Comparison of ENCODE assay signal across 16 cellular contexts in the genomic region with DNA sequence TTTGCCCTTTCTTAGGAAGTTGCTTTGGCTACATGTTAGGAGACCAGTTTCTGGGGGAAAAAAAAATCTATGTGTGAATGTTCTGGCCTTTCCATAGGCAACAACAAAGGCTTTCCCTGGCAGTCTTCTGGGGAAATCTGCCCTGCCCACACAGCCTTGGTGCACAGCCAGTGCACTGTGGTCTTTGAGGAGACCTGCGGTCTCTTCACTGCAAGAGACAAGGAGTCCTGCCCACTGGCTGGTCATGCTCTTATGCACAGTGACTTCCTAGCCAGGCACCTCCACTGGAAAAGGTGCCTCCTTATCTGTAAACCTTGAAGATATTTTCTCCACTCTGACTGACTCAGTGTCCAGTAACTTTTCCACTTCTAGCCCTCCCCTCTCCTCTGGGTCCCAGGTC.
DNase-seq lines count a peak whose midpoint lies in the region; ATAC-seq and TF ChIP-seq lines count a peak whose summit lies in the region.
"Had no signal": no experiment of that assay in that cellular context is flagged by ENCODE, and none has a peak within 500 bp of the region (broad histone marks: within the 10 kb centered on the region; RNA-seq: fewer than 3 reads in every experiment).

No MANE protein-coding gene starts in this region.

- no peak overlapping the region for H3K27ac ChIP-seq in mammary epithelial cell (ENCODE audit: insufficient read depth, low read depth, low read length)
- H3K27ac ChIP-seq in neuronal stem cell (replicated peaks; ENCODE audit: low read length): no peak overlapping the region
- H3K27ac ChIP-seq: 22Rv1 had no signal

- WGBS in mammary epithelial cell (ENCODE audit: low coverage, missing lambda C conversion rate): 13% methylated on average over 1 of the region's 1 CpG
- WGBS in neuronal stem cell (ENCODE audit: extremely low coverage in 2 of 2, insufficient read length in 2 of 2, insufficient replicate concordance in 1 of 2), 2 donors: no CpG with 5 or more reads among the region's 1 CpG

- no peak overlapping the region for H2AFZ ChIP-seq in mammary epithelial cell (ENCODE audit: low read depth, low read length)
- H2AFZ ChIP-seq in neuronal stem cell (ENCODE audit: low read length): peak overlapping the region; percentile 10

- H2BK15ac ChIP-seq in neuronal stem cell (ENCODE audit: low read length): no peak overlapping the region

- H3K79me2 ChIP-seq in mammary epithelial cell (ENCODE audit: insufficient read depth, low read length): no peaks in the 10 kb centered on the region

- H3K23ac ChIP-seq in neuronal stem cell (ENCODE audit: low read depth, low read length, poor library complexity): no peak overlapping the region

- H3K27me3 ChIP-seq in mammary epithelial cell (ENCODE audit: insufficient read depth, low read length) (no peaks in the 10 kb centered on the region), neuronal stem cell (ENCODE audit: control insufficient read depth in 3 of 3, insufficient read depth in 3 of 3, low read depth in 1 of 3, low read length in 3 of 3) (no peaks in the 10 kb centered on the region)

- H3K4me3 ChIP-seq in mammary epithelial cell (replicated peaks in 1 of 3; ENCODE audit: insufficient read depth in 1 of 3, low read depth in 2 of 3, low read length in 3 of 3): no peak overlapping the region
- H3K4me3 ChIP-seq in epithelial cell of esophagus (ENCODE audit: low read length): no peak overlapping the region
- no peak overlapping the region for H3K4me3 ChIP-seq in neuronal stem cell (ENCODE audit: low read length in 2 of 2)

- H3K36me3 Mint-ChIP-seq in MCF 10A (ENCODE audit: insufficient read depth, unreplicated experiment): no peaks in the 10 kb centered on the region
- H3K36me3 Mint-ChIP-seq in stimulated activated memory B cell treated with anti-CD40 and anti-IgM and Interleukin-4, amounts not matched to agents 10 μg/mL and 1 μg/mL and 100 μg/mL, for 72 hours: peaks cover 4% of the 10 kb centered on the region
- H3K36me3 Mint-ChIP-seq: CD14-positive monocyte; CD8-positive, alpha-beta T cell had no signal

- H3K4me2 ChIP-seq in mammary epithelial cell (ENCODE audit: insufficient read depth, low read depth, low read length) (no peak overlapping the region), neuronal stem cell (ENCODE audit: insufficient read depth, low read length, poor library complexity, severe bottlenecking) (no peak overlapping the region)

- H4K20me1 ChIP-seq in mammary epithelial cell (ENCODE audit: insufficient read depth, low read length): no peaks in the 10 kb centered on the region

- BruUV-seq in mammary epithelial cell (replicated peaks; lab: Mats Ljungman, UMichigan) (no TSS peak), MCF 10A (replicated peaks; lab: Mats Ljungman, UMichigan) (no TSS peak)

- no peak overlapping the region for H3K27ac Mint-ChIP-seq in MCF 10A (ENCODE audit: low read depth, unreplicated experiment)
- H3K27ac Mint-ChIP-seq in stimulated activated memory B cell treated with anti-CD40 and anti-IgM and Interleukin-4, amounts not matched to agents 10 μg/mL and 1 μg/mL and 100 μg/mL, for 72 hours: no peak overlapping the region
- H3K27ac Mint-ChIP-seq: CD14-positive monocyte; CD8-positive, alpha-beta T cell; HFFc6 had no signal

- H2BK5ac ChIP-seq in neuronal stem cell (ENCODE audit: low read length): no peak overlapping the region

- H3K18ac ChIP-seq in neuronal stem cell (ENCODE audit: low read length): no peak overlapping the region

- no peak overlapping the region for H4K91ac ChIP-seq in neuronal stem cell (ENCODE audit: low read depth, low read length, poor library complexity)

- no peaks in the 10 kb centered on the region for H3K27me3 Mint-ChIP-seq in MCF 10A (ENCODE audit: insufficient read depth, unreplicated experiment)
- peaks cover 25% of the 10 kb centered on the region for H3K27me3 Mint-ChIP-seq in stimulated activated memory B cell treated with anti-CD40 and anti-IgM and Interleukin-4, amounts not matched to agents 10 μg/mL and 1 μg/mL and 100 μg/mL, for 72 hours

- H2BK120ac ChIP-seq in neuronal stem cell (ENCODE audit: low read depth, low read length): no peak overlapping the region

- dilution Hi-C loops in mammary epithelial cell (cut with HindIII; ENCODE audit: low sequenced_read_pairs): no loop called here

- H2BK12ac ChIP-seq in neuronal stem cell (ENCODE audit: low read length): no peak overlapping the region

- no peak overlapping the region for H3K4ac ChIP-seq in neuronal stem cell (ENCODE audit: low read length)

- no peak overlapping the region for H4K8ac ChIP-seq in neuronal stem cell (ENCODE audit: low read depth, low read length)

- no peaks in the 10 kb centered on the region for H3K9me3 ChIP-seq in mammary epithelial cell (replicated peaks; ENCODE audit: insufficient read depth, low read length)
- H3K9me3 ChIP-seq in neuronal stem cell (replicated peaks in 1 of 2; ENCODE audit: control insufficient read depth in 2 of 2, insufficient read depth in 1 of 2, low read depth in 1 of 2, low read length in 2 of 2): no peaks in the 10 kb centered on the region

- H3K9ac ChIP-seq in mammary epithelial cell (ENCODE audit: insufficient read depth, low read length) (no peak overlapping the region), neuronal stem cell (ENCODE audit: low read depth, low read length, poor library complexity) (no peak overlapping the region)

- H3K14ac ChIP-seq in neuronal stem cell (ENCODE audit: low read length): no peak overlapping the region

- no peak overlapping the region for H3K4me3 Mint-ChIP-seq in MCF 10A (ENCODE audit: unreplicated experiment)
- no peak overlapping the region for H3K4me3 Mint-ChIP-seq in stimulated activated memory B cell treated with anti-CD40 and anti-IgM and Interleukin-4, amounts not matched to agents 10 μg/mL and 1 μg/mL and 100 μg/mL, for 72 hours
- H3K4me3 Mint-ChIP-seq: CD14-positive monocyte; CD8-positive, alpha-beta T cell had no signal

- no peaks in the 10 kb centered on the region for H3K36me3 ChIP-seq in mammary epithelial cell (ENCODE audit: insufficient read depth, low read length)
- no peaks in the 10 kb centered on the region for H3K36me3 ChIP-seq in neuronal stem cell (replicated peaks in 1 of 2; ENCODE audit: control insufficient read depth in 2 of 2, insufficient read depth in 2 of 2, low read length in 2 of 2)

- H2AK5ac ChIP-seq in neuronal stem cell (ENCODE audit: low read depth, low read length): no peak overlapping the region

- intact Hi-C loops in mammary epithelial cell (cut with micrococcal nuclease): no loop called here
- intact Hi-C loops in MCF 10A (cut with micrococcal nuclease): no loop called here
- intact Hi-C loops in head of caudate nucleus (cut with DNase I): no loop called here

- H3K4me1 ChIP-seq in mammary epithelial cell (ENCODE audit: insufficient read depth, low read length) (peaks cover 6% of the 10 kb centered on the region), neuronal stem cell (ENCODE audit: control insufficient read depth in 2 of 2, insufficient read depth in 1 of 2, low read depth in 1 of 2, low read length in 2 of 2) (no peaks in the 10 kb centered on the region)

- H3K9me3 Mint-ChIP-seq in MCF 10A (ENCODE audit: unreplicated experiment): no peaks in the 10 kb centered on the region
- H3K9me3 Mint-ChIP-seq in stimulated activated memory B cell treated with anti-CD40 and anti-IgM and Interleukin-4, amounts not matched to agents 10 μg/mL and 1 μg/mL and 100 μg/mL, for 72 hours: peaks cover 8% of the 10 kb centered on the region
- H3K9me3 Mint-ChIP-seq: CD8-positive, alpha-beta T cell; HFFc6 had no signal

- in situ Hi-C loops in mammary epithelial cell (cut with MboI; ENCODE audit: low sequenced_read_pairs in 2 of 2): no loop called here

- CTCF ChIA-PET in mammary epithelial cell (lab: Charles Lee; ENCODE audit: low non-redundant PET) (no interaction called here), MCF 10A (lab: Yijun Ruan, JAX) (interaction anchor here (0.6 kb wide), 1 partner anchor 71 kb away, joined by 3 read pairs; no protein-coding TSS in a partner anchor)

- ATAC-seq in stimulated activated memory B cell treated with anti-CD40 and anti-IgM and Interleukin-4, amounts not matched to agents 10 μg/mL and 1 μg/mL and 100 μg/mL, for 72 hours: peak; percentile 6
- ATAC-seq: CD8-positive, alpha-beta T cell had no signal

- TF ChIP-seq CTCF in mammary epithelial cell (conservative IDR thresholded peaks at IDR 0.05 in 1 of 2, IDR thresholded peaks at IDR 0.05 in 1 of 2; ENCODE audit: extremely low read depth in 1 of 2, insufficient read depth in 1 of 2, low read depth in 1 of 2, low read length in 2 of 2) (no peak), MCF 10A (IDR thresholded peaks at IDR 0.05; ENCODE audit: unreplicated experiment) (no peak), epithelial cell of esophagus (IDR thresholded peaks at IDR 0.05; ENCODE audit: insufficient read depth, low read depth, low read length, missing control alignments) (no peak)

- H3K79me1 ChIP-seq in neuronal stem cell (ENCODE audit: low read depth, low read length): no peaks in the 10 kb centered on the region

- H3K4me1 Mint-ChIP-seq in MCF 10A (ENCODE audit: insufficient read depth, unreplicated experiment): peaks cover 13% of the 10 kb centered on the region
- H3K4me1 Mint-ChIP-seq in stimulated activated memory B cell treated with anti-CD40 and anti-IgM and Interleukin-4, amounts not matched to agents 10 μg/mL and 1 μg/mL and 100 μg/mL, for 72 hours: no peaks in the 10 kb centered on the region
- H3K4me1 Mint-ChIP-seq: CD14-positive monocyte had no signal

- peak; percentile 38 for DNase-seq in mammary epithelial cell
- no peak for DNase-seq in MCF 10A (ENCODE audit: unreplicated experiment)
- peak; percentile 11 for DNase-seq in epithelial cell of esophagus (ENCODE audit: low read depth)
- DNase-seq in neuronal stem cell (ENCODE audit: low spot score): no peak
- no peak for DNase-seq in head of caudate nucleus
- DNase-seq in GM19240 (ENCODE audit: insufficient read length, low spot score): no peak
- no peak for DNase-seq in NCI-H1105 treated with DMSO at 0.1 percent for 48 hours (lab: John Stamatoyannopoulos, UW)
- DNase-seq: CD8-positive, alpha-beta T cell; COR-L47; DND-41; GDM1; HCEC 1CT; HFFc6 had no signal

- POLR2A ChIA-PET in MCF 10A (lab: Yijun Ruan, JAX): interaction anchor here (0.7 to 1.1 kb wide), 2 partner anchors 14 to 364 kb away, joined by 3 read pairs; no protein-coding TSS in a partner anchor

Comparison
In these comparisons a context has a peak if more than half of its experiments do, and no peak if none do; other contexts are left out.
1. DNase-seq: peak in mammary epithelial cell (single experiment) and epithelial cell of esophagus (single experiment); none in MCF 10A (single experiment), neuronal stem cell (single experiment), head of caudate nucleus (0 of 42), GM19240 (single experiment) and NCI-H1105 treated with DMSO at 0.1 percent for 48 hours (single experiment).